In genomic region chr20:37347891-37348642, GRCh38 we compare ENCODE assay signal across 9 cellular contexts. TPM values are rescaled to one million over a fixed set of nuclear protein-coding genes. Genes with fewer than 3 reads are reported as not detected.
DNase-seq lines count a peak whose midpoint lies in the region; ATAC-seq and TF ChIP-seq lines count a peak whose summit lies in the region.
"Had no signal": no experiment of that assay in that cellular context is flagged by ENCODE, and none has a peak within 500 bp of the region (broad histone marks: within the 10 kb centered on the region; RNA-seq: fewer than 3 reads in every experiment).

No MANE protein-coding gene starts in this region.

- no peaks in the 10 kb centered on the region for H3K9me3 ChIP-seq in gastroesophageal sphincter

- no peak for TF ChIP-seq POLR2A in gastroesophageal sphincter (IDR thresholded peaks at IDR 0.05)

- H3K27ac ChIP-seq in RWPE1 (peak overlapping the region; percentile 86), gastroesophageal sphincter (peak overlapping the region in 3 of 4 donors; percentile 0 to 91 (median 42))

- H3K27me3 ChIP-seq in gastroesophageal sphincter = no peaks in the 10 kb centered on the region

- TF ChIP-seq CTCF in RWPE1 (conservative IDR thresholded peaks at IDR 0.05; ENCODE audit: low read depth) = no peak
- no peak for TF ChIP-seq CTCF in gastroesophageal sphincter (IDR thresholded peaks at IDR 0.05)

- H3K4me3 ChIP-seq in gastroesophageal sphincter = no peak overlapping the region

- WGBS in gastroesophageal sphincter (ENCODE audit: low coverage in 1 of 2), 2 donors = 38 to 70% methylated on average over 4 to 6 of the region's 11 CpGs

- DNase-seq in activated CD4-positive, CD25-positive, alpha-beta regulatory T cell treated with anti-CD3 and anti-CD28 coated beads, Interleukin-2, amount 50 U/mL, for 72 hours = no peak
- DNase-seq in RWPE1 (ENCODE audit: low spot score) = no peak
- peak; percentile 27 for DNase-seq in stimulated activated naive CD8-positive, alpha-beta T cell treated with anti-CD3 and anti-CD28 coated beads, Interleukin-15, Interleukin-2, amounts not matched to agents 100 U/mL and 50 U/mL, for 24 hours
- no peak for DNase-seq in NCI-H446 (lab: John Stamatoyannopoulos, UW)
- no peak for DNase-seq in NCI-H146 treated with DMSO at 0.1 percent for 48 hours (lab: John Stamatoyannopoulos, UW; ENCODE audit: unreplicated experiment)
- no peak for DNase-seq in activated CD8-positive, alpha-beta memory T cell treated with anti-CD3 and anti-CD28 coated beads, Interleukin-2, amount 50 U/mL, for 4 hours

- ATAC-seq in activated CD4-positive, CD25-positive, alpha-beta regulatory T cell treated with anti-CD3 and anti-CD28 coated beads, Interleukin-2, amount 50 U/mL, for 24 hours = peak; percentile 14 to 40
- no peak for ATAC-seq in gastroesophageal sphincter
- ATAC-seq in stimulated activated naive CD8-positive, alpha-beta T cell treated with anti-CD3 and anti-CD28 coated beads, Interleukin-15, Interleukin-2, amounts not matched to agents 100 U/mL and 50 U/mL, for 24 hours = peak; percentile 76
- ATAC-seq: Right ventricle myocardium inferior had no signal

- no peak for TF ChIP-seq EP300 in gastroesophageal sphincter (IDR thresholded peaks at IDR 0.05)

- peaks cover 0 to 16% of the 10 kb centered on the region in 2 donors for H3K36me3 ChIP-seq in gastroesophageal sphincter

- CTCF ChIA-PET in RWPE1 (lab: Yijun Ruan, JAX) = interaction anchor here (0.7 to 1.5 kb wide), 2 partner anchors 52 to 86 kb away, joined by 5 read pairs; partner anchors contain the start of gene GHRH

- POLR2A ChIA-PET in RWPE1 (lab: Yijun Ruan, JAX; ENCODE audit: low non-redundant PET) = interaction anchor here (0.6 kb wide), 4 partner anchors 13 to 105 kb away, joined by 3 to 5 read pairs (median 4); no protein-coding TSS in a partner anchor

- H3K4me1 ChIP-seq in gastroesophageal sphincter = peaks cover 0 to 53% (median 3%) of the 10 kb centered on the region in 3 donors

RNA-seq across cellular contexts. Expression of gene SRC, which starts 2.1 kb away (rescaled TPM):
- total RNA-seq in gastroesophageal sphincter = 10 to 100 TPM; 30.6 to 54.7 (median 45.0) TPM

RNA-seq across cellular contexts. Expression of gene MANBAL, which starts 58.6 kb away (rescaled TPM):
- 10 to 100 TPM; 28.2 to 53.0 (median 44.6) TPM for total RNA-seq in gastroesophageal sphincter
